In the genomic region with DNA sequence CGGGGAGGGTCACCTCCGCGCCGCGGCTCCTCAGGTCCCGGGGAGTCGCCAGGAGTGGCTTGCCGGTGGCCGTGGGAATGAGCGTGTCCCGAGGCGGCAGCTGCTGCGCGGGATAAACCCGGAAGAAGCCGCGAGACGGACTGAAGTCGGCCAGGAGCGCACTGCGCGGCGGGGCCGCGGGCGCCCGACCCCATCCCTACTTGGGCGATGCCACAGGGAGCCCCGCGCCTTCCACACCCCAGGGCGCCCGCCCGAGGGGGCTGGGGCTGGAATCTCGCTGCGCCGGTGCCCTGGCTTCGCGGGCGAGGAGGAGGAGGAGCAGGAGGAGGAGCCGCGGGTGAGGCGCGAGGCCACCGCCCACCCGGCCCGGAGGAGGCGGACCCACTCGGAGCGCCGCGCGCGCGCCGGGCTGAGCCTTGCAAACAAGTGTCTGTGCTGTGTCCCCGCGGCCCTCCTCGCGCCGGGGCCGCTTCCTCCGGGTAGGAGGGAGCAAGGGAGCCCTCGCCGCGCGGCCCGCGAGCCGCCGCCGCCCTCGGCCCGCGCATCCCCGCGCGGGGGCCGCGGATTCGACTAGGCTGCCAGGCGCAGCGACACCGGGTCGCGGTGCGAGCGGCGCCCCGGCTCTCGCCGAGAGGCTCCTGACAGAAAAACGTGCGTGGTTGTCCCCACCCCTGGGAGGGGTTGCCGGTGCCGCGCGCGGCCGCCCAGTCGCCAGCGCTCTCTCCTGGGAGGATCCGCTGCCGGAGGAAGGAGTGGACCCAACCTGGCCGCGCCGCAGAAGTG, we compare ENCODE assay signal across 8 cellular contexts. TPM values are rescaled to one million over a fixed set of nuclear protein-coding genes. Genes with fewer than 3 reads are reported as not detected.
DNase-seq lines count a peak whose midpoint lies in the region; ATAC-seq, FAIRE-seq and TF ChIP-seq lines count a peak whose summit lies in the region.

A gene (plus strand): TSS at position 412 of the 783 bp plus-strand sequence.

- H3K4me1 Mint-ChIP-seq in central memory CD8-positive, alpha-beta T cell = peaks cover 41% of the 10 kb centered on the region

- TF ChIP-seq CTCF in keratinocyte (optimal IDR thresholded peaks at IDR 0.05 in 1 of 3, IDR thresholded peaks at IDR 0.05 in 1 of 3, conservative IDR thresholded peaks at IDR 0.05 in 1 of 3; ENCODE audit: extremely low read depth in 1 of 3, insufficient read depth in 2 of 3, low read length in 3 of 3) = peak in 1 of 3 experiments; percentile 5

- H2AFZ ChIP-seq in keratinocyte (ENCODE audit: control insufficient read depth, low read length) = peak within 1 kb of the TSS; percentile 74

- H3K27me3 Mint-ChIP-seq in central memory CD8-positive, alpha-beta T cell = no peaks in the 10 kb centered on the region

- dilution Hi-C loops in keratinocyte (cut with MboI; ENCODE audit: extremely low pct_ligation_motif_present, low sequenced_read_pairs) = no loop called here

- no peaks in the 10 kb centered on the region for H3K9me3 ChIP-seq in keratinocyte (ENCODE audit: control insufficient read depth, low read depth, low read length)

- peaks cover 16% of the 10 kb centered on the region for H3K4me1 ChIP-seq in keratinocyte (ENCODE audit: control insufficient read depth, extremely low read depth, insufficient read depth, low read length)

- H3K4me3 ChIP-seq in keratinocyte (ENCODE audit: control insufficient read depth in 2 of 3, extremely low read depth in 1 of 3, insufficient read depth in 2 of 3, low read depth in 1 of 3, low read length in 3 of 3) = peak within 1 kb of the TSS; percentile 75 to 91 (median 80)

- no peaks in the 10 kb centered on the region for H3K9me1 ChIP-seq in keratinocyte (ENCODE audit: control insufficient read depth, extremely low read depth, insufficient read depth, low read length)

- FAIRE-seq in keratinocyte (lab: Jason Lieb, UNC) = no peak

- peak within 1 kb of the TSS; percentile 98 for H3K4me2 ChIP-seq in keratinocyte (ENCODE audit: control insufficient read depth, extremely low read depth, insufficient read depth, low read depth, low read length)

- DNase-seq in ACHN = peak; percentile 82
- peak; percentile 31 for DNase-seq in NCI-H2196 treated with DMSO at 0.1 percent for 48 hours (lab: John Stamatoyannopoulos, UW; ENCODE audit: unreplicated experiment)
- DNase-seq in central memory CD8-positive, alpha-beta T cell (ENCODE audit: low spot score in 2 of 2) = peak; percentile 79 to 82
- DNase-seq in keratinocyte (ENCODE audit: low read depth, low spot score) = peak; percentile 36
- DNase-seq in stimulated activated CD4-positive, alpha-beta T cell treated with anti-CD3 and anti-CD28 coated beads, Interleukin-12 subunit alpha, Interleukin-12 subunit beta, amount 100 ng/mL, for 48 hours (ENCODE audit: low read depth in 2 of 3, low spot score in 1 of 3) = peak; percentile 68 to 90 (median 77)

- in situ Hi-C loops in ACHN (cut with HindIII; ENCODE audit: low pct_ligation_motif_present, low pct_unique_long_range_greater_than_20kb, low sequenced_read_pairs) = no loop called here

- peak within 1 kb of the TSS; percentile 78 for H3K9ac ChIP-seq in keratinocyte (ENCODE audit: control insufficient read depth, extremely low read depth, insufficient read depth, low read length)

- H3K79me2 ChIP-seq in keratinocyte (ENCODE audit: control insufficient read depth, insufficient read depth, low read length) = peaks cover 5% of the 10 kb centered on the region

- ATAC-seq in GM18861 (IDR thresholded peaks at IDR 0.05; ENCODE audit: unreplicated experiment) (peak; percentile 71), HG03066 (IDR thresholded peaks at IDR 0.05; ENCODE audit: low read depth, unreplicated experiment) (peak; percentile 67)
- ATAC-seq in activated CD4-positive, CD25-positive, alpha-beta regulatory T cell treated with anti-CD3 and anti-CD28 coated beads, Interleukin-2, amount 50 U/mL, for 24 hours = peak; percentile 78 to 81
- ATAC-seq in central memory CD8-positive, alpha-beta T cell (replicated peaks; ENCODE audit: extremely low read depth, poor library complexity, severe bottlenecking) = peak; percentile 80

- H3K36me3 Mint-ChIP-seq in central memory CD8-positive, alpha-beta T cell (ENCODE audit: insufficient read depth) = peaks cover 4% of the 10 kb centered on the region

- H3K27ac Mint-ChIP-seq in central memory CD8-positive, alpha-beta T cell (ENCODE audit: low read depth) = peak within 1 kb of the TSS; percentile 82

- H3K9me3 Mint-ChIP-seq in central memory CD8-positive, alpha-beta T cell = no peaks in the 10 kb centered on the region

- no peaks in the 10 kb centered on the region for H4K20me1 ChIP-seq in keratinocyte (ENCODE audit: control insufficient read depth, extremely low read depth, insufficient read depth, low read length)

- no peaks in the 10 kb centered on the region for H3K36me3 ChIP-seq in keratinocyte (ENCODE audit: control insufficient read depth in 2 of 2, extremely low read depth in 1 of 2, insufficient read depth in 2 of 2, low read length in 2 of 2)

- H3K27ac ChIP-seq in keratinocyte (ENCODE audit: control insufficient read depth, insufficient read depth, low read length) = peak within 1 kb of the TSS; percentile 63

- H3K27me3 ChIP-seq in keratinocyte (ENCODE audit: control insufficient read depth, extremely low read depth, insufficient read depth, low read length) = no peaks in the 10 kb centered on the region

- peak within 1 kb of the TSS; percentile 83 for H3K4me3 Mint-ChIP-seq in central memory CD8-positive, alpha-beta T cell

RNA-seq across cellular contexts. Expression of the gene that starts here (rescaled TPM):
- polyA plus RNA-seq in keratinocyte = 4.9 to 6.7 TPM (median 6.4 TPM) in 3 replicates
- polyA plus RNA-seq in keratinocyte (2011; ENCODE audit: low read depth) = 1.6 TPM
- polyA plus RNA-seq in keratinocyte (2011; cell fraction: cytosol; rRNA removed) = 4.3 and 6.5 TPM in 2 replicates
- 10.8 and 11.4 TPM in 2 replicates for polyA plus RNA-seq in keratinocyte (2011; cell fraction: nucleus; rRNA removed)
- 4.2 and 7.0 TPM in 2 replicates for polyA plus RNA-seq in keratinocyte (2012; ENCODE audit: low replicate concordance)
- 2.9 to 5.5 TPM (median 3.6 TPM) in 3 replicates for polyA minus RNA-seq in keratinocyte
- 5.0 TPM for polyA minus RNA-seq in keratinocyte (2011; cell fraction: cytosol; rRNA and poly(A)+ RNA removed)
- polyA minus RNA-seq in keratinocyte (2011; cell fraction: nucleus; rRNA and poly(A)+ RNA removed) = 5.8 and 9.5 TPM in 2 replicates

Comparison
In these comparisons a context has a peak if more than half of its experiments do, and no peak if none do; other contexts are left out.
1. Peak in every context shown above with its lines: DNase-seq, ATAC-seq, H3K4me3 ChIP-seq and H3K27ac ChIP-seq.
2. DNase-seq: peak in every context shown above with its lines; median percentile 82 in ACHN; 80 in central memory CD8-positive, alpha-beta T cell; 77 in stimulated activated CD4-positive, alpha-beta T cell treated with anti-CD3 and anti-CD28 coated beads, Interleukin-12 subunit alpha, Interleukin-12 subunit beta, amount 100 ng/mL, for 48 hours; 36 in keratinocyte; 31 in NCI-H2196 treated with DMSO at 0.1 percent for 48 hours.